ENCODE assay signal across 13 cellular contexts in the genomic region with DNA sequence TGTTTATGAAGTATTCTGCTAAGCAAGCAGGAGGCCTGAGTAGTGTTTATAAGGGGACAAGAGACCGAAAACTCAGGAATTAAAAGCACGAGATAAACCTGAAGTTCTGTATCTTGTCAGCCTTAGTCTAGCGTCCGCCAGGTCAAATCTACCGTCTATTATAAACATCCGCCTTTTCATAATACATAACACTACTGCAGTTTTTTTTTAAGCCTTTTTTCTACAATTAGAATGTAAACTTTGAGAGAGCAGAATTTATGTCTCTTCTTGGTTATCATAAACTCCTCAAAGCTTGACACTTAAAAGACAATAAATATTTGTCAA.
DNase-seq lines count a peak whose midpoint lies in the region; ATAC-seq and TF ChIP-seq lines count a peak whose summit lies in the region.
"Had no signal": no experiment of that assay in that cellular context is flagged by ENCODE, and none has a peak within 500 bp of the region (broad histone marks: within the 10 kb centered on the region; RNA-seq: fewer than 3 reads in every experiment).

No MANE protein-coding gene starts in this region.

- CTCF ChIA-PET in OCI-LY7 (lab: Charles Lee; ENCODE audit: unreplicated experiment) = no interaction called here

- no peaks in the 10 kb centered on the region for H3K9me3 Mint-ChIP-seq in memory B cell
- H3K9me3 Mint-ChIP-seq in CD14-positive monocyte = no peaks in the 10 kb centered on the region
- H3K9me3 Mint-ChIP-seq: stimulated activated naive B cell treated with anti-CD40 and anti-IgM and Interleukin-4, amounts not matched to agents 10 μg/mL and 1 μg/mL and 100 μg/mL, for 72 hours had no signal

- peak overlapping the region; percentile 58 for H3K4me2 ChIP-seq in OCI-LY7 (ENCODE audit: low read length)

- no peak overlapping the region for H3K27ac ChIP-seq in OCI-LY7 (ENCODE audit: low read depth, low read length, poor library complexity, severe bottlenecking)
- H3K27ac ChIP-seq: neutrophil had no signal

- peak overlapping the region; percentile 83 for H3K27ac Mint-ChIP-seq in memory B cell
- peak overlapping the region in 3 of 7 donors; percentile 16 to 81 (median 61) for H3K27ac Mint-ChIP-seq in CD14-positive monocyte

- no peak for TF ChIP-seq POLR2A in erythroblast (IDR thresholded peaks at IDR 0.05; ENCODE audit: low read length)

- ATAC-seq in GM21367 (IDR thresholded peaks at IDR 0.05; ENCODE audit: unreplicated experiment) (peak; percentile 18), memory B cell (ENCODE audit: low read depth) (no peak), HG03460 (IDR thresholded peaks at IDR 0.05; ENCODE audit: unreplicated experiment) (no peak)

- intact Hi-C loops in OCI-LY7 (cut with micrococcal nuclease; ENCODE audit: unreplicated experiment) = no loop called here
- intact Hi-C loops in CD14-positive monocyte (cut with micrococcal nuclease) = no loop called here

- no peaks in the 10 kb centered on the region for H3K27me3 Mint-ChIP-seq in memory B cell
- peaks cover 0 to 2% (median 0%) of the 10 kb centered on the region in 3 donors for H3K27me3 Mint-ChIP-seq in CD14-positive monocyte (ENCODE audit: low read depth in 3 of 3)
- H3K27me3 Mint-ChIP-seq: stimulated activated naive B cell treated with anti-CD40 and anti-IgM and Interleukin-4, amounts not matched to agents 10 μg/mL and 1 μg/mL and 100 μg/mL, for 72 hours had no signal

- no TSS peak for BruUV-seq in OCI-LY7 (replicated peaks; lab: Mats Ljungman, UMichigan)

- H3K4me3 Mint-ChIP-seq in memory B cell (peak overlapping the region; percentile 74), CD14-positive monocyte (no peak overlapping the region)

- H3K4me1 ChIP-seq in OCI-LY7 (ENCODE audit: insufficient read depth, low read length, poor library complexity, severe bottlenecking) = peaks cover 13% of the 10 kb centered on the region

- H3K36me3 Mint-ChIP-seq in memory B cell (peaks cover 9% of the 10 kb centered on the region), CD14-positive monocyte (peaks cover 39 to 53% of the 10 kb centered on the region in 2 donors)
- H3K36me3 Mint-ChIP-seq: stimulated activated naive B cell treated with anti-CD40 and anti-IgM and Interleukin-4, amounts not matched to agents 10 μg/mL and 1 μg/mL and 100 μg/mL, for 72 hours had no signal

- peak overlapping the region; percentile 86 for H2AFZ ChIP-seq in OCI-LY7 (ENCODE audit: low read length)

- H3K79me2 ChIP-seq in OCI-LY7 (ENCODE audit: insufficient read depth, low read depth, low read length) = no peaks in the 10 kb centered on the region

- POLR2A ChIA-PET in OCI-LY7 (lab: Charles Lee) = interaction anchor here (0.6 to 0.9 kb wide), 5 partner anchors 48 to 1621 kb away, joined by 3 to 5 read pairs (median 3); no protein-coding TSS in a partner anchor

- H3K9me2 ChIP-seq in OCI-LY7 (ENCODE audit: insufficient read depth, low read length) = no peaks in the 10 kb centered on the region

- peak overlapping the region; percentile 32; the same call in 1 of the 2 replicates for H3K4me3 ChIP-seq in GM12865 (ENCODE audit: low read depth, low read length)
- peak overlapping the region; percentile 49 for H3K4me3 ChIP-seq in OCI-LY7 (ENCODE audit: low read depth, low read length, poor library complexity, severe bottlenecking)

- no peak for TF ChIP-seq CTCF in GM12865 (IDR thresholded peaks at IDR 0.05; ENCODE audit: insufficient read depth, low read depth, low read length, missing control alignments)
- TF ChIP-seq CTCF in OCI-LY7 (conservative IDR thresholded peaks at IDR 0.05; ENCODE audit: low read length) = no peak
- TF ChIP-seq CTCF in CD14-positive monocyte (IDR thresholded peaks at IDR 0.05) = no peak

- no peaks in the 10 kb centered on the region for H4K20me1 ChIP-seq in OCI-LY7 (ENCODE audit: insufficient read depth, low read length)

- H3K4me1 Mint-ChIP-seq in memory B cell (peaks cover 7% of the 10 kb centered on the region), CD14-positive monocyte (peaks cover 18% of the 10 kb centered on the region)

- no peak for DNase-seq in GM12865 (ENCODE audit: low read depth)
- DNase-seq in OCI-LY7 (ENCODE audit: low spot score) = no peak
- DNase-seq in memory B cell (ENCODE audit: low spot score in 2 of 2) = no peak
- no peak for DNase-seq in CD14-positive monocyte (ENCODE audit: low spot score)
- no peak for DNase-seq in cerebellar nuclear complex (lab: John Stamatoyannopoulos, UW)
- DNase-seq in erythroblast (lab: John Stamatoyannopoulos, UW) = no peak
- DNase-seq: Caco-2; NCI-H1048; stimulated activated naive B cell treated with anti-CD40 and anti-IgM and Interleukin-4, amounts not matched to agents 10 μg/mL and 1 μg/mL and 100 μg/mL, for 72 hours; SW 1271 had no signal

- no peaks in the 10 kb centered on the region for H3K9me3 ChIP-seq in OCI-LY7 (ENCODE audit: low read length)
- H3K9me3 ChIP-seq: Caco-2, neutrophil had no signal

- H3K36me3 ChIP-seq in OCI-LY7 (ENCODE audit: insufficient read depth, low read length) = no peaks in the 10 kb centered on the region
